Comparison of ENCODE assay signal across 12 cellular contexts in the genomic region with DNA sequence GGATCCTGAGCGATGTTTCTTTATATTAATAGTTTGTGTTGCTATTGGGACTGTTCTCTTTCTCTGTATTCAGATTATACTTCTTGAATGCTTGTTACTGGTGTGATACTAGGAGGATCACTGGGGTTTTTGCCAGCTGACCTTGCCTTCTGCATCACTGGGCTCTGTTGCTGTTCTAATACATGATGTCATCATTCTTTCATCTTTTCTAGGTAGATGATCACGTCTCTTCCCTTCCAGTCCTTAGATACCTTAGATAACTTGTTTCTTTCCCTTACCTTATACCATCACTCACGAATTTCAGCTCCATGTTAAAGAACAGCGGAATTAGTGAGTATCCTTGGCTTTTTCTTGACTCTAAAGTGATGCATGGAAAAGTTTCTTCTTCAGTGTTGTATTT. TPM values are rescaled to one million over a fixed set of nuclear protein-coding genes. Genes with fewer than 3 reads are reported as not detected.
"Had no signal": no experiment of that assay in that cellular context is flagged by ENCODE, and none has a peak within 500 bp of the region (broad histone marks: within the 10 kb centered on the region; RNA-seq: fewer than 3 reads in every experiment).

A gene with protein sequence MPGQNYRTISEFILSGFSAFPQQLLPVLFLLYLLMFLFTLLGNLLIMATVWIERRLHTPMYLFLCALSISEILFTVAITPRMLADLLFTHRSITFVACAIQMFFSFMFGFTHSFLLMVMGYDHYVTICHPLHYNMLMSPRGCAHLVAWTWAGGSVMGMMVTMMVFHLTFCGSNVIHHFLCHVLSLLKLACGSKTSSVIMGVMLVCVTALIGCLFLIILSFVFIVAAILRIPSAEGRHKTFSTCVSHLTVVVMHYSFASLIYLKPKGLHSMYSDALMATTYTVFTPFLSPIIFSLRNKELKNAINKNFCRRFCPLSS (plus strand): TSS at position 264 of the 400 bp plus-strand sequence. CDS start 3,408 bp downstream, outside the sequence.

- ATAC-seq: GM23338, HCT116 had no signal

- H3K4me3 Mint-ChIP-seq: GM23338, H9, HFFc6 had no signal

- H3K4me3 ChIP-seq: GM23248, GM23338, HAP-1 had no signal

- H3K9me3 ChIP-seq: HAP-1 had no signal

- H3K36me3 ChIP-seq: HAP-1 had no signal

- DNase-seq: GM23248, GOT3, H7, H9, HCEC 1CT, HFFc6 had no signal

- FAIRE-seq: H1, H54 had no signal

- H3K4me1 ChIP-seq: HAP-1 had no signal

- H3K4me1 Mint-ChIP-seq: GM23338, H9 had no signal

- H2AFZ ChIP-seq: GM23248, GM23338 had no signal

- H3K27ac ChIP-seq: GM23248 had no signal

- H3K9ac ChIP-seq: GM23248 had no signal

- H3K4me2 ChIP-seq: GM23338 had no signal

- H3K27ac Mint-ChIP-seq: GM23338, H9, HFFc6 had no signal

RNA-seq across cellular contexts. Expression of the gene that starts here (rescaled TPM):
- total RNA-seq: GM23248, GM23338, H1, H4, H7, H9, HFFc6 had no signal
- polyA plus RNA-seq: GM23248, GM23338, H1 had no signal
